ENCODE assay signal across 27 cellular contexts in the genomic region with DNA sequence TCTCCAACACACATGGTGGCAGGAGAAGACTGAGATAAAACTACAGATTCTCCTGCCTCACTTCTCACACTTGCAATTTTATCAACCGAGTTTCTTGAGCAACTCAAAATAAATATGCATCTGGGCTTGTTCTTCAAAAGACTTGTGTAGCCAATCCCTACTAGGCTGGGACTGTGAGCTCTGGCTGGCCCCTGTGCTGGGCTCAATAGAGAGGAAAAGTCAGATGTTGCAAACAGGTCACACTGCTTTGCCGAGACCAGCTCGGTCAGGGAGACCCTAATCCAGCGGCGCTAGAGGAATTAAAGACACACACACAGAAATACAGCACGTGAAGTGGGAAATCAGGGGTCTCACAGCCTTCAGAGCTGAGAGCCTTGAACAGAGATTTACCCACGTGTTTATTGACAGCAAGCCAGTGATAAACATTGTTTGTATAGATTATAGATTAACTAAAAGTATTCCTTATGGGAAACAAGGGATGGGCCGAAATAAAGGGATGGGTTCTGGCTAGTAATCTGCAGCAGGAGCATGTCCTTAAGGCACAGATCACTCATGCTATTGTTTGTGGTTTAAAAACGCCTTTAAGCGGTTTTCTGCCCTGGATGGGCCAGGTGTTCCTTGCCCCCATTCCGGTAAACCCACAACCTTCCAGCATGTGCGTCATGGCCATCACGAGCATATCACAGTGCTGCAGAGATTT.
"Had no signal": no experiment of that assay in that cellular context is flagged by ENCODE, and none has a peak within 500 bp of the region (broad histone marks: within the 10 kb centered on the region; RNA-seq: fewer than 3 reads in every experiment).

No MANE protein-coding gene starts in this region.

- H3K9me3 ChIP-seq: stomach, transverse colon had no signal

- H3K9me3 Mint-ChIP-seq: activated CD4-positive, alpha-beta T cell treated with anti-CD3 and anti-CD28 coated beads, Interleukin-2, amount 10 ng/mL, durations not matched to agents 7 days and 5 days; activated CD8-positive, alpha-beta T cell treated with anti-CD3 and anti-CD28 coated beads for 36 hours; activated naive CD4-positive, alpha-beta T cell treated with anti-CD3 and anti-CD28 coated beads, Interleukin-2, amount 50 U/mL, for 24 hours; activated naive CD8-positive, alpha-beta T cell treated with anti-CD3 and anti-CD28 coated beads, Interleukin-2, amount 50 U/mL, for 24 hours; activated T-helper 2 cell treated with anti-CD3 and anti-CD28 coated beads, Interferon-gamma antibody, Interleukin-2, Interleukin-4, amounts not matched to agents 10 μg/mL and 5 μg/mL and 100 μg/mL, durations not matched to agents 14 hours and 24 hours and 36 hours; immature natural killer cell; natural killer cell; stimulated activated naive B cell treated with anti-CD40 and anti-IgM and Interleukin-4, amounts not matched to agents 10 μg/mL and 1 μg/mL and 100 μg/mL, for 72 hours; T-helper 1 cell treated with Interleukin-12 subunit alpha and Interleukin-12 subunit beta and Interleukin-4 antibody, amounts not matched to agents 30 μg/mL and 1 μg/mL, for 36 hours had no signal

- H3K4me3 Mint-ChIP-seq: activated CD4-positive, alpha-beta T cell treated with anti-CD3 and anti-CD28 coated beads, Interleukin-2, amount 10 ng/mL, durations not matched to agents 7 days and 5 days; activated CD8-positive, alpha-beta T cell treated with anti-CD3 and anti-CD28 coated beads for 36 hours; activated naive CD4-positive, alpha-beta T cell treated with anti-CD3 and anti-CD28 coated beads, Interleukin-2, amount 50 U/mL, for 24 hours; activated naive CD8-positive, alpha-beta T cell treated with anti-CD3 and anti-CD28 coated beads, Interleukin-2, amount 50 U/mL, for 24 hours; immature natural killer cell; natural killer cell; stimulated activated naive B cell treated with anti-CD40 and anti-IgM and Interleukin-4, amounts not matched to agents 10 μg/mL and 1 μg/mL and 100 μg/mL, for 72 hours; T-helper 1 cell treated with Interleukin-12 subunit alpha and Interleukin-12 subunit beta and Interleukin-4 antibody, amounts not matched to agents 30 μg/mL and 1 μg/mL, for 36 hours had no signal

- H3K27me3 ChIP-seq: transverse colon had no signal

- FAIRE-seq: bronchial epithelial cell, colon, frontal cortex, kidney had no signal

- H3K4me1 Mint-ChIP-seq: activated CD4-positive, alpha-beta T cell treated with anti-CD3 and anti-CD28 coated beads, Interleukin-2, amount 10 ng/mL, durations not matched to agents 7 days and 5 days; activated naive CD4-positive, alpha-beta T cell treated with anti-CD3 and anti-CD28 coated beads, Interleukin-2, amount 50 U/mL, for 24 hours; activated naive CD8-positive, alpha-beta T cell treated with anti-CD3 and anti-CD28 coated beads, Interleukin-2, amount 50 U/mL, for 24 hours; immature natural killer cell; natural killer cell had no signal

- H3K27ac Mint-ChIP-seq: activated CD4-positive, alpha-beta T cell treated with anti-CD3 and anti-CD28 coated beads, Interleukin-2, amount 10 ng/mL, durations not matched to agents 7 days and 5 days; activated CD8-positive, alpha-beta T cell treated with anti-CD3 and anti-CD28 coated beads for 36 hours; activated naive CD4-positive, alpha-beta T cell treated with anti-CD3 and anti-CD28 coated beads, Interleukin-2, amount 50 U/mL, for 24 hours; activated naive CD8-positive, alpha-beta T cell treated with anti-CD3 and anti-CD28 coated beads, Interleukin-2, amount 50 U/mL, for 24 hours; activated T-helper 2 cell treated with anti-CD3 and anti-CD28 coated beads, Interferon-gamma antibody, Interleukin-2, Interleukin-4, amounts not matched to agents 10 μg/mL and 5 μg/mL and 100 μg/mL, durations not matched to agents 14 hours and 24 hours and 36 hours; immature natural killer cell; natural killer cell; stimulated activated naive B cell treated with anti-CD40 and anti-IgM and Interleukin-4, amounts not matched to agents 10 μg/mL and 1 μg/mL and 100 μg/mL, for 72 hours; T-helper 1 cell treated with Interleukin-12 subunit alpha and Interleukin-12 subunit beta and Interleukin-4 antibody, amounts not matched to agents 30 μg/mL and 1 μg/mL, for 36 hours had no signal

- H3K4me3 ChIP-seq: lung, stomach, transverse colon had no signal

- ATAC-seq: activated CD8-positive, alpha-beta T cell treated with anti-CD3 and anti-CD28 coated beads for 36 hours; activated naive CD8-positive, alpha-beta T cell treated with anti-CD3 and anti-CD28 coated beads, Interleukin-2, amount 50 U/mL, for 24 hours; left colon; natural killer cell; stimulated activated naive B cell treated with anti-CD40 and anti-IgM and Interleukin-4, amounts not matched to agents 10 μg/mL and 1 μg/mL and 100 μg/mL, for 72 hours had no signal

- H3K36me3 Mint-ChIP-seq: activated naive CD4-positive, alpha-beta T cell treated with anti-CD3 and anti-CD28 coated beads, Interleukin-2, amount 50 U/mL, for 24 hours; immature natural killer cell; natural killer cell; stimulated activated naive B cell treated with anti-CD40 and anti-IgM and Interleukin-4, amounts not matched to agents 10 μg/mL and 1 μg/mL and 100 μg/mL, for 72 hours had no signal

- H3K27ac ChIP-seq: stomach had no signal

- DNase-seq: activated CD4-positive, alpha-beta T cell treated with anti-CD3 and anti-CD28 coated beads, Interleukin-2, amount 10 ng/mL, durations not matched to agents 7 days and 5 days; activated CD4-positive, CD25-positive, alpha-beta regulatory T cell treated with anti-CD3 and anti-CD28 coated beads, Interleukin-2, amount 50 U/mL, for 72 hours; activated CD8-positive, alpha-beta T cell treated with anti-CD3 and anti-CD28 coated beads for 36 hours; activated naive CD8-positive, alpha-beta T cell treated with anti-CD3 and anti-CD28 coated beads, Interleukin-2, amount 50 U/mL, for 24 hours; activated T-cell treated with anti-CD3 and anti-CD28 coated beads, Interleukin-2, amount 50 U/mL, for 48 hours; dermis blood vessel endothelial cell; effector CD8-positive, alpha-beta T cell; glutamatergic neuron; hypothalamus; immature natural killer cell; kidney; left colon; mesendoderm; natural killer cell; stimulated activated CD4-positive, alpha-beta T cell treated with anti-CD3 and anti-CD28 coated beads, Interleukin-15, amount 100 ng/mL, for 24 hours; stimulated activated CD4-positive, alpha-beta T cell treated with anti-CD3 and anti-CD28 coated beads, Interleukin-2, amount 100 ng/mL, for 24 hours; stimulated activated naive B cell treated with anti-CD40 and anti-IgM and Interleukin-4, amounts not matched to agents 10 μg/mL and 1 μg/mL and 100 μg/mL, for 72 hours; stomach; SW 1271; transverse colon had no signal

- H3K36me3 ChIP-seq: stomach, transverse colon had no signal
